ENCODE assay signal across 13 cellular contexts in genomic region chr1:242847390-242847993, GRCh38.
A peak's percentile ranks its signal among the peaks of the same experiment; 100 is the strongest.
DNase-seq lines count a peak whose midpoint lies in the region; ATAC-seq, FAIRE-seq and TF ChIP-seq lines count a peak whose summit lies in the region.
"Had no signal": no experiment of that assay in that cellular context is flagged by ENCODE, and none has a peak within 500 bp of the region (broad histone marks: within the 10 kb centered on the region; RNA-seq: fewer than 3 reads in every experiment).

No MANE protein-coding gene starts in this region.

- H3K9ac ChIP-seq in GM12878 (ENCODE audit: control insufficient read depth, insufficient read depth, low read length): no peak overlapping the region

- intact Hi-C loops in GM12878 (cut with micrococcal nuclease; ENCODE audit: unreplicated experiment): no loop called here

- peak; percentile 43 for DNase-seq in NOMO-1 treated with DMSO at 0.1 percent for 48 hours (lab: John Stamatoyannopoulos, UW; ENCODE audit: unreplicated experiment)
- DNase-seq in NOMO-1 treated with dmso at 0.1 percent for 144 hours (lab: John Stamatoyannopoulos, UW; ENCODE audit: unreplicated experiment): no peak
- DNase-seq in NB4 (ENCODE audit: low read depth): peak; percentile 54
- no peak for DNase-seq in GM12878 (ENCODE audit: low read depth, low spot score)
- peak; percentile 1 for DNase-seq in naive B cell
- DNase-seq in activated gamma-delta T cell treated with Interleukin-2 at 50 U/mL for 16 hours: no peak
- DNase-seq in DMS79 treated with DMSO at 0.1 percent for 48 hours (lab: John Stamatoyannopoulos, UW): no peak
- DNase-seq in inferior parietal cortex (ENCODE audit: extremely low spot score): no peak
- DNase-seq: activated naive CD4-positive, alpha-beta T cell treated with anti-CD3 and anti-CD28 coated beads for 36 hours; MG63; NCI-H345 had no signal

- no peak for ATAC-seq in GM12878
- ATAC-seq in naive B cell (ENCODE audit: low read depth in 2 of 2): no peak

- no peak overlapping the region for H3K4me3 ChIP-seq in NB4 (ENCODE audit: low read depth, low read length)
- H3K4me3 ChIP-seq in GM12878: no peak overlapping the region
- H3K4me3 ChIP-seq: MG63 had no signal

- H3K4me1 Mint-ChIP-seq in naive B cell: no peaks in the 10 kb centered on the region
- H3K4me1 Mint-ChIP-seq: memory B cell had no signal

- TF ChIP-seq RAD21 in GM12878 (IDR thresholded peaks at IDR 0.05; ENCODE audit: insufficient read depth, low read depth, low read length): no peak

- no peak overlapping the region for H3K4me3 Mint-ChIP-seq in naive B cell
- H3K4me3 Mint-ChIP-seq: activated naive CD4-positive, alpha-beta T cell treated with anti-CD3 and anti-CD28 coated beads for 36 hours; memory B cell had no signal

- TF ChIP-seq POLR2A in NB4 (IDR thresholded peaks at IDR 0.05; ENCODE audit: extremely low read depth, insufficient read length) (no peak), GM12878 (IDR thresholded peaks at IDR 0.05; ENCODE audit: low read depth, low read length) (no peak)

- BruUV-seq in GM12878 (replicated peaks; lab: Mats Ljungman, UMichigan): no TSS peak

- CTCF ChIA-PET in GM12878 (lab: Yijun Ruan, JAX): no interaction called here

- SMC1A ChIA-PET in GM12878 (lab: Charles Lee; ENCODE audit: uncharacterized antibody, unreplicated experiment): no interaction called here

- H3K4me2 ChIP-seq in GM12878 (ENCODE audit: control insufficient read depth, insufficient read depth): no peak overlapping the region

- H3K27me3 Mint-ChIP-seq in naive B cell: peaks cover 0 to 15% (median 4%) of the 10 kb centered on the region in 3 donors
- H3K27me3 Mint-ChIP-seq: memory B cell, progenitor cell of endocrine pancreas had no signal

- H2AFZ ChIP-seq in GM12878 (ENCODE audit: control insufficient read depth, low read depth, low read length): no peak overlapping the region

- no peaks in the 10 kb centered on the region for H3K9me3 ChIP-seq in GM12878 (replicated peaks; ENCODE audit: control insufficient read depth, insufficient read depth, low read length)
- H3K9me3 ChIP-seq: MG63 had no signal

- TF ChIP-seq EP300 in GM12878 (IDR thresholded peaks at IDR 0.05; ENCODE audit: borderline replicate concordance in 1 of 2, control insufficient read depth in 1 of 2, low read depth in 2 of 2, low read length in 2 of 2): no peak

- 2% methylated on average over 3 of the region's 3 CpGs for WGBS in GM12878 (ENCODE audit: insufficient coverage, insufficient replicate concordance, low lambda C conversion rate, missing lambda C conversion rate)

- no peaks in the 10 kb centered on the region for H4K20me1 ChIP-seq in GM12878 (ENCODE audit: control insufficient read depth, insufficient read depth)

- peak; percentile 52 for FAIRE-seq in GM12878 (lab: Jason Lieb, UNC)

- POLR2A ChIA-PET in GM12878 (lab: Charles Lee): no interaction called here

- H3K27me3 ChIP-seq in GM12878 (replicated peaks in 1 of 2; ENCODE audit: control insufficient read depth in 2 of 2, insufficient read depth in 2 of 2, low read length in 1 of 2): no peaks in the 10 kb centered on the region

- RAD21 ChIA-PET in GM12878 (lab: Charles Lee; ENCODE audit: unreplicated experiment): no interaction called here

- no peaks in the 10 kb centered on the region for H3K4me1 ChIP-seq in GM12878 (ENCODE audit: control insufficient read depth, insufficient read depth, low read length)

- no peak for TF ChIP-seq CTCF in NB4 (IDR thresholded peaks at IDR 0.05; ENCODE audit: low read depth, low read length)
- TF ChIP-seq CTCF in GM12878 (IDR thresholded peaks at IDR 0.05 in 2 of 3, conservative IDR thresholded peaks at IDR 0.05 in 1 of 3; ENCODE audit: control insufficient read depth in 2 of 3, extremely low read depth in 1 of 3, insufficient read depth in 1 of 3, low read depth in 3 of 3, low read length in 3 of 3): no peak

- in situ Hi-C loops in GM12878 (cut with MboI): no loop called here

- H3K27ac Mint-ChIP-seq in naive B cell: no peak overlapping the region
- H3K27ac Mint-ChIP-seq: activated naive CD4-positive, alpha-beta T cell treated with anti-CD3 and anti-CD28 coated beads for 36 hours; memory B cell; progenitor cell of endocrine pancreas had no signal

- H3K36me3 ChIP-seq in GM12878 (ENCODE audit: control insufficient read depth in 2 of 2, insufficient read depth in 2 of 2, low read length in 1 of 2): no peaks in the 10 kb centered on the region
- H3K36me3 ChIP-seq: MG63 had no signal

- H3K9me3 Mint-ChIP-seq in naive B cell: peaks cover 15 to 64% (median 33%) of the 10 kb centered on the region in 7 donors

- peaks cover 25 to 26% of the 10 kb centered on the region in 2 donors for H3K36me3 Mint-ChIP-seq in naive B cell

- H3K79me2 ChIP-seq in GM12878 (ENCODE audit: control insufficient read depth, insufficient read depth, low read length): no peaks in the 10 kb centered on the region

- no peak overlapping the region for H3K27ac ChIP-seq in GM12878 (ENCODE audit: control insufficient read depth, insufficient read depth)

TF ChIP-seq in GM12878, 131 proteins besides CTCF, POLR2A, EP300 and RAD21:
- TF ChIP-seq PAX8 (IDR thresholded peaks at IDR 0.05) (no peak), REST (IDR thresholded peaks at IDR 0.05; ENCODE audit: low read depth, low read length) (peak; percentile 87), FOXM1 (IDR thresholded peaks at IDR 0.05; ENCODE audit: low read depth, low read length) (no peak)
- TF ChIP-seq, protein P1, sequence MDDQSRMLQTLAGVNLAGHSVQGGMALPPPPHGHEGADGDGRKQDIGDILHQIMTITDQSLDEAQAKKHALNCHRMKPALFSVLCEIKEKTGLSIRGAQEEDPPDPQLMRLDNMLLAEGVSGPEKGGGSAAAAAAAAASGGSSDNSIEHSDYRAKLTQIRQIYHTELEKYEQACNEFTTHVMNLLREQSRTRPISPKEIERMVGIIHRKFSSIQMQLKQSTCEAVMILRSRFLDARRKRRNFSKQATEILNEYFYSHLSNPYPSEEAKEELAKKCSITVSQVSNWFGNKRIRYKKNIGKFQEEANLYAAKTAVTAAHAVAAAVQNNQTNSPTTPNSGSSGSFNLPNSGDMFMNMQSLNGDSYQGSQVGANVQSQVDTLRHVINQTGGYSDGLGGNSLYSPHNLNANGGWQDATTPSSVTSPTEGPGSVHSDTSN (IDR thresholded peaks at IDR 0.05; ENCODE audit: insufficient replicate concordance, low read depth, low read length): no peak

Comparison
In these comparisons a context has a peak if more than half of its experiments do, and no peak if none do; other contexts are left out.
1. DNase-seq: peak in NOMO-1 treated with DMSO at 0.1 percent for 48 hours (single experiment), NB4 (single experiment) and naive B cell (single experiment); none in NOMO-1 treated with dmso at 0.1 percent for 144 hours (single experiment), GM12878 (single experiment), activated gamma-delta T cell treated with Interleukin-2 at 50 U/mL for 16 hours (single experiment), DMS79 treated with DMSO at 0.1 percent for 48 hours (single experiment) and inferior parietal cortex (single experiment).